ENCODE assay signal across 8 cellular contexts in genomic region chr9:92762781-92763708, GRCh38. TPM values are rescaled to one million over a fixed set of nuclear protein-coding genes. Genes with fewer than 3 reads are reported as not detected.
A peak's percentile ranks its signal among the peaks of the same experiment; 100 is the strongest.
DNase-seq lines count a peak whose midpoint lies in the region; ATAC-seq and TF ChIP-seq lines count a peak whose summit lies in the region.

No MANE protein-coding gene starts in this region.

- peak overlapping the region; percentile 96 for H3K4me3 ChIP-seq in thoracic aorta

- no peaks in the 10 kb centered on the region for H3K27me3 Mint-ChIP-seq in activated CD4-positive, alpha-beta T cell treated with anti-CD3 and anti-CD28 coated beads, Interleukin-2, amount 10 ng/mL, durations not matched to agents 24 days and 14 days
- H3K27me3 Mint-ChIP-seq in activated naive CD8-positive, alpha-beta T cell = no peaks in the 10 kb centered on the region

- H3K9me3 ChIP-seq in thoracic aorta = no peaks in the 10 kb centered on the region

- no peaks in the 10 kb centered on the region for H3K36me3 ChIP-seq in thoracic aorta

- peak overlapping the region in 1 of 2 donors; percentile 63 for H3K27ac ChIP-seq in thoracic aorta

- peak; percentile 67 for DNase-seq in activated CD4-positive, alpha-beta T cell treated with anti-CD3 and anti-CD28 coated beads, Interleukin-2, amount 10 ng/mL, durations not matched to agents 24 days and 14 days
- DNase-seq in activated CD4-positive, alpha-beta T cell treated with anti-CD3 and anti-CD28 coated beads for 1 hour = no peak
- peak; percentile 33 for DNase-seq in left lobe of liver (ENCODE audit: low spot score)
- DNase-seq in thoracic aorta (ENCODE audit: low spot score) = no peak
- no peak for DNase-seq in NCI-H2081 treated with DMSO at 0.1 percent for 48 hours (lab: John Stamatoyannopoulos, UW)
- no peak for DNase-seq in activated gamma-delta T cell (lab: John Stamatoyannopoulos, UW)

- no peak for TF ChIP-seq CTCF in thoracic aorta (IDR thresholded peaks at IDR 0.05)

- intact Hi-C loops in activated CD4-positive, alpha-beta T cell treated with anti-CD3 and anti-CD28 coated beads, Interleukin-2, amount 10 ng/mL, durations not matched to agents 24 days and 14 days (cut with micrococcal nuclease) = loop anchor here (5.0 kb wide), 1 partner anchor 46 kb away; no protein-coding TSS in a partner anchor

- H3K4me1 ChIP-seq in thoracic aorta (ENCODE audit: control insufficient read depth in 1 of 2, low read depth in 2 of 2) = peaks cover 34 to 48% of the 10 kb centered on the region in 2 donors

- no peaks in the 10 kb centered on the region for H3K36me3 Mint-ChIP-seq in activated CD4-positive, alpha-beta T cell treated with anti-CD3 and anti-CD28 coated beads, Interleukin-2, amount 10 ng/mL, durations not matched to agents 24 days and 14 days (ENCODE audit: low read depth)
- no peaks in the 10 kb centered on the region for H3K36me3 Mint-ChIP-seq in activated naive CD8-positive, alpha-beta T cell

- peaks cover 42% of the 10 kb centered on the region for H3K4me1 Mint-ChIP-seq in activated CD4-positive, alpha-beta T cell treated with anti-CD3 and anti-CD28 coated beads, Interleukin-2, amount 10 ng/mL, durations not matched to agents 24 days and 14 days
- peaks cover 45% of the 10 kb centered on the region for H3K4me1 Mint-ChIP-seq in activated naive CD8-positive, alpha-beta T cell (ENCODE audit: low read depth)

- H3K27ac Mint-ChIP-seq in activated CD4-positive, alpha-beta T cell treated with anti-CD3 and anti-CD28 coated beads, Interleukin-2, amount 10 ng/mL, durations not matched to agents 24 days and 14 days = peak overlapping the region; percentile 37
- H3K27ac Mint-ChIP-seq in activated naive CD8-positive, alpha-beta T cell = peak overlapping the region; percentile 70

- no peak for ATAC-seq in left lobe of liver
- ATAC-seq in thoracic aorta (ENCODE audit: insufficient number of reproducible peaks, low FRiP score, low read depth) = no peak
- no peak for ATAC-seq in HG03045 (IDR thresholded peaks at IDR 0.05; ENCODE audit: unreplicated experiment)

- no peaks in the 10 kb centered on the region for H3K9me3 Mint-ChIP-seq in activated CD4-positive, alpha-beta T cell treated with anti-CD3 and anti-CD28 coated beads, Interleukin-2, amount 10 ng/mL, durations not matched to agents 24 days and 14 days
- no peaks in the 10 kb centered on the region for H3K9me3 Mint-ChIP-seq in activated naive CD8-positive, alpha-beta T cell (ENCODE audit: low read depth)

- H3K27me3 ChIP-seq in thoracic aorta (replicated peaks; ENCODE audit: insufficient read depth) = no peaks in the 10 kb centered on the region

- H3K4me3 Mint-ChIP-seq in activated CD4-positive, alpha-beta T cell treated with anti-CD3 and anti-CD28 coated beads, Interleukin-2, amount 10 ng/mL, durations not matched to agents 24 days and 14 days = peak overlapping the region; percentile 94
- H3K4me3 Mint-ChIP-seq in activated naive CD8-positive, alpha-beta T cell = peak overlapping the region; percentile 93

RNA-seq across cellular contexts. Expression of gene BICD2, which starts 1.6 kb away (rescaled TPM):
- total RNA-seq in activated CD4-positive, alpha-beta T cell treated with anti-CD3 and anti-CD28 coated beads, Interleukin-2, amount 10 ng/mL, durations not matched to agents 24 days and 14 days = 25.8 and 26.2 TPM in 2 replicates
- 8.0 TPM for total RNA-seq in left lobe of liver
- 10 to 100 TPM; 52.1 to 57.7 TPM for total RNA-seq in thoracic aorta

Comparison
In these comparisons a context has a peak if more than half of its experiments do, and no peak if none do; other contexts are left out.
1. DNase-seq: peak in activated CD4-positive, alpha-beta T cell treated with anti-CD3 and anti-CD28 coated beads, Interleukin-2, amount 10 ng/mL, durations not matched to agents 24 days and 14 days (single experiment) and left lobe of liver (single experiment); none in activated CD4-positive, alpha-beta T cell treated with anti-CD3 and anti-CD28 coated beads for 1 hour (single experiment), thoracic aorta (single experiment), NCI-H2081 treated with DMSO at 0.1 percent for 48 hours (single experiment) and activated gamma-delta T cell (single experiment).